ENCODE assay signal across 11 cellular contexts in genomic region chr11:11538277-11538960, GRCh38.
DNase-seq lines count a peak whose midpoint lies in the region; ATAC-seq and TF ChIP-seq lines count a peak whose summit lies in the region.
"Had no signal": no experiment of that assay in that cellular context is flagged by ENCODE, and none has a peak within 500 bp of the region (broad histone marks: within the 10 kb centered on the region; RNA-seq: fewer than 3 reads in every experiment).

No MANE protein-coding gene starts in this region.

- intact Hi-C loops in right lobe of liver (cut with DNase I), result no loop called here
- intact Hi-C loops in thyroid gland (cut with DNase I), result no loop called here
- intact Hi-C loops in spleen (cut with DNase I; ENCODE audit: low total_unique reads), result no loop called here

- no peak overlapping the region for H3K4me3 ChIP-seq in right lobe of liver
- H3K4me3 ChIP-seq in thyroid gland (replicated peaks in 1 of 3), result no peak overlapping the region
- no peak overlapping the region for H3K4me3 ChIP-seq in spleen
- H3K4me3 ChIP-seq: pancreas, Peyer's patch had no signal

- H3K27ac ChIP-seq in right lobe of liver (no peak overlapping the region), thyroid gland (peak overlapping the region; percentile 78 to 86 (median 84)), spleen (peak overlapping the region in 4 of 8 donors; percentile 10 to 52 (median 34))
- H3K27ac ChIP-seq: pancreas had no signal

- TF ChIP-seq POLR2A in right lobe of liver (IDR thresholded peaks at IDR 0.05) (no peak), thyroid gland (IDR thresholded peaks at IDR 0.05) (no peak), spleen (IDR thresholded peaks at IDR 0.05) (no peak)

- DNase-seq in NCI-H82 (lab: John Stamatoyannopoulos, UW) (peak; percentile 93), cerebellar cortex (ENCODE audit: low spot score) (peak; percentile 22), right lobe of liver (peak in 1 of 3 donors; percentile 53), thyroid gland (peak; percentile 85 to 86), DMS53 (lab: John Stamatoyannopoulos, UW) (no peak), spleen (no peak)
- DNase-seq in activated CD4-positive, alpha-beta T cell treated with anti-CD3 and anti-CD28 coated beads for 1 hour, result no peak
- DNase-seq: activated CD4-positive, CD25-positive, alpha-beta regulatory T cell treated with anti-CD3 and anti-CD28 coated beads, Interleukin-2, amount 50 U/mL, for 72 hours; NCI-H446; Peyer's patch had no signal

- TF ChIP-seq CTCF in right lobe of liver (IDR thresholded peaks at IDR 0.05) (no peak), thyroid gland (IDR thresholded peaks at IDR 0.05) (no peak), spleen (IDR thresholded peaks at IDR 0.05 in 8 of 11, conservative IDR thresholded peaks at IDR 0.05 in 3 of 11) (no peak)

- ATAC-seq in right lobe of liver, result peak; percentile 24 to 38 (median 33)

- H3K36me3 ChIP-seq in right lobe of liver (no peaks in the 10 kb centered on the region), thyroid gland (no peaks in the 10 kb centered on the region), spleen (no peaks in the 10 kb centered on the region)
- H3K36me3 ChIP-seq: pancreas, Peyer's patch had no signal

- WGBS in right lobe of liver (ENCODE audit: insufficient coverage, low coverage, low lambda C conversion rate, missing lambda C conversion rate), result 83% methylated on average over 1 of the region's 12 CpGs
- WGBS in thyroid gland, 2 donors, result 47 to 94% methylated on average over 5 to 12 of the region's 12 CpGs
- 70 to 89% (median 75%) methylated on average over 9 to 12 of the region's 12 CpGs for WGBS in spleen, 5 donors

- H3K4me1 ChIP-seq in right lobe of liver (no peaks in the 10 kb centered on the region), thyroid gland (peaks cover 69 to 89% of the 10 kb centered on the region in 2 donors), spleen (peaks cover 4 to 36% (median 23%) of the 10 kb centered on the region in 6 donors)
- H3K4me1 ChIP-seq: pancreas had no signal

- no peaks in the 10 kb centered on the region for H3K27me3 ChIP-seq in right lobe of liver
- no peaks in the 10 kb centered on the region for H3K27me3 ChIP-seq in thyroid gland
- no peaks in the 10 kb centered on the region for H3K27me3 ChIP-seq in spleen (replicated peaks in 1 of 7)
- H3K27me3 ChIP-seq: pancreas, Peyer's patch had no signal

- H3K9me3 ChIP-seq in right lobe of liver (no peaks in the 10 kb centered on the region), thyroid gland (no peaks in the 10 kb centered on the region), spleen (no peaks in the 10 kb centered on the region)
- H3K9me3 ChIP-seq: pancreas, Peyer's patch had no signal

Comparison
In these comparisons a context has a peak if more than half of its experiments do, and no peak if none do; other contexts are left out.
1. DNase-seq: peak in NCI-H82 (single experiment), cerebellar cortex (single experiment) and thyroid gland (2 of 2); none in DMS53 (single experiment), spleen (single experiment) and activated CD4-positive, alpha-beta T cell treated with anti-CD3 and anti-CD28 coated beads for 1 hour (single experiment).
2. H3K27ac ChIP-seq: peak in thyroid gland (3 of 3); none in right lobe of liver (0 of 3).